ENCODE assay signal across 18 cellular contexts in the genomic region with DNA sequence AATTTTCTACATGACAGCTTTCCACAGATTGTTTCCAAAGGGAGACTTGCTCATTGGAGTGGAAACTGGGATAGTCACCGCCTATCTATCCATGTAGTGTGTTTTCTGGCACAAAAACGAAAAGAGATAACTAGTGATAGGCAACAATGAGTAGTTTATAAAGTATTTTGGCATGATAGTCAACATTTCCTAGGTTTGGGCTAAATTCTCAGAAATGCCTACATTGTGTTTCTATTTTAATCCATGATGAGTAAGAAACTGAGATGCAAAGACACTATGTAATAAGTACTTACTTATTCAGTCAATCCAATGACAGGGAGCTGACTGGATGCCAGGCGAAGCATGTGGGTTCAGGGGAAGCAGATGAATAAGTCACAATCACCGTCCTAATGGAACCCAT.
A peak's percentile ranks its signal among the peaks of the same experiment; 100 is the strongest.
DNase-seq lines count a peak whose midpoint lies in the region; ATAC-seq and FAIRE-seq lines count a peak whose summit lies in the region.
"Had no signal": no experiment of that assay in that cellular context is flagged by ENCODE, and none has a peak within 500 bp of the region (broad histone marks: within the 10 kb centered on the region; RNA-seq: fewer than 3 reads in every experiment).

No MANE protein-coding gene starts in this region.

- ATAC-seq in T-cell (replicated peaks in 1 of 4): no peak
- ATAC-seq: activated CD4-positive, CD25-positive, alpha-beta regulatory T cell treated with anti-CD3 and anti-CD28 coated beads, Interleukin-2, amount 50 U/mL, for 24 hours; T-helper 17 cell had no signal

- no peak for FAIRE-seq in urothelium cell line (lab: Jason Lieb, UNC)

- CTCF ChIA-PET in T-cell (lab: Charles Lee): no interaction called here

- H3K27me3 Mint-ChIP-seq in T-cell: no peaks in the 10 kb centered on the region
- H3K27me3 Mint-ChIP-seq: progenitor cell of endocrine pancreas; stimulated activated naive CD8-positive, alpha-beta T cell treated with anti-CD3 and anti-CD28 coated beads, Interleukin-15, Interleukin-2, amounts not matched to agents 100 ng/mL and 50 ng/mL, for 24 hours; T-helper 17 cell had no signal

- H3K9me3 Mint-ChIP-seq in T-cell: peaks cover 4 to 16% (median 8%) of the 10 kb centered on the region in 3 donors

- no peaks in the 10 kb centered on the region for H3K4me1 Mint-ChIP-seq in T-cell
- H3K4me1 Mint-ChIP-seq: T-helper 17 cell had no signal

- DNase-seq in AG08395 (ENCODE audit: low spot score) (peak; percentile 41), LHCN-M2 (ENCODE audit: low read depth) (peak; percentile 1), cerebellar cortex (ENCODE audit: low spot score) (peak; percentile 13), non-pigmented ciliary epithelial cell (ENCODE audit: low read depth) (peak; percentile 58), activated gamma-delta T cell (lab: John Stamatoyannopoulos, UW) (no peak), UCSD-AML1 (lab: John Stamatoyannopoulos, UW; ENCODE audit: unreplicated experiment) (no peak), urothelium cell line (ENCODE audit: low spot score) (no peak), T-cell (no peak)
- DNase-seq: activated CD8-positive, alpha-beta memory T cell treated with anti-CD3 and anti-CD28 coated beads, Interleukin-2, amount 50 U/mL, for 4 hours; activated naive CD4-positive, alpha-beta T cell treated with Interleukin-2 at 50 U/mL for 16 hours; effector CD4-positive, alpha-beta T cell; NCI-H1417; stimulated activated CD4-positive, alpha-beta T cell treated with anti-CD3 and anti-CD28 coated beads, Interleukin-12 subunit alpha, Interleukin-12 subunit beta, amount 100 ng/mL, for 4 hours; T-helper 17 cell; uterus had no signal

- no peaks in the 10 kb centered on the region for H3K36me3 Mint-ChIP-seq in T-cell

- no peak overlapping the region for H3K27ac Mint-ChIP-seq in T-cell
- H3K27ac Mint-ChIP-seq: progenitor cell of endocrine pancreas; stimulated activated naive CD8-positive, alpha-beta T cell treated with anti-CD3 and anti-CD28 coated beads, Interleukin-15, Interleukin-2, amounts not matched to agents 100 ng/mL and 50 ng/mL, for 24 hours; T-helper 17 cell had no signal

- H3K4me3 Mint-ChIP-seq in T-cell: no peak overlapping the region
- H3K4me3 Mint-ChIP-seq: stimulated activated naive CD8-positive, alpha-beta T cell treated with anti-CD3 and anti-CD28 coated beads, Interleukin-15, Interleukin-2, amounts not matched to agents 100 ng/mL and 50 ng/mL, for 24 hours; T-helper 17 cell had no signal

- POLR2A ChIA-PET in T-cell (lab: Charles Lee): no interaction called here

Comparison
In these comparisons a context has a peak if more than half of its experiments do, and no peak if none do; other contexts are left out.
1. DNase-seq: peak in AG08395 (single experiment), LHCN-M2 (single experiment), cerebellar cortex (single experiment) and non-pigmented ciliary epithelial cell (single experiment); none in activated gamma-delta T cell (single experiment), UCSD-AML1 (single experiment), urothelium cell line (single experiment) and T-cell (0 of 34).